ENCODE assay signal across 1 cellular context in the genomic region with DNA sequence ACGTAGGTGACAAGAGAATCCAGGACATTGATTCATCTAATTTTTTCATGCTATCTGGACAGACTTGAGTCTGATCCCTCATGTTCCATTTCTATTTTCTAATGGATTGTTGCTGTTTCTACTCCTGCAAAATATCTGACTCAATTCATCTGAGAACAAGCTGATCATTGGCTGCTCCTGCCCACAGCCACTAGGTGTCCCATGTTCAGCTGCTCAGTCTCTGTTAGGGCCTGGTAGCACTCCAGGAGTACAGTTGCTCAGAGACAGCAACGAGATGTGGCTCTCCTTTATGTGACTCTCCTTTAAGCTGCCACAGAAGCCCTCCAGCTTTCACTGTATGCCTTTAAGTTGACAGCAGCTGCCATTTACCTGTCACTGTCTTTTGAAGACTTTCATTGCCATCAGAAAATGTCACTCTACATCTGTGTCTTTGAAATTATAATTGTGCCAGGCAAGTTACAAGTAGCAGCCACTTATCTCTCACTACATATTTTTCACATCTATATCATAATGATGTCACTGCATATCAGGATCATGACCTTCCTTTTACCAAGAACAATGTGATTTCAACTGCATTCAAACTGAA.
TF ChIP-seq lines count a peak whose summit lies in the region.

No MANE protein-coding gene starts in this region.

TF ChIP-seq in H1, 55 proteins besides CTCF, POLR2A, EP300 and RAD21 (continued from another document):
- TF ChIP-seq, protein P1, sequence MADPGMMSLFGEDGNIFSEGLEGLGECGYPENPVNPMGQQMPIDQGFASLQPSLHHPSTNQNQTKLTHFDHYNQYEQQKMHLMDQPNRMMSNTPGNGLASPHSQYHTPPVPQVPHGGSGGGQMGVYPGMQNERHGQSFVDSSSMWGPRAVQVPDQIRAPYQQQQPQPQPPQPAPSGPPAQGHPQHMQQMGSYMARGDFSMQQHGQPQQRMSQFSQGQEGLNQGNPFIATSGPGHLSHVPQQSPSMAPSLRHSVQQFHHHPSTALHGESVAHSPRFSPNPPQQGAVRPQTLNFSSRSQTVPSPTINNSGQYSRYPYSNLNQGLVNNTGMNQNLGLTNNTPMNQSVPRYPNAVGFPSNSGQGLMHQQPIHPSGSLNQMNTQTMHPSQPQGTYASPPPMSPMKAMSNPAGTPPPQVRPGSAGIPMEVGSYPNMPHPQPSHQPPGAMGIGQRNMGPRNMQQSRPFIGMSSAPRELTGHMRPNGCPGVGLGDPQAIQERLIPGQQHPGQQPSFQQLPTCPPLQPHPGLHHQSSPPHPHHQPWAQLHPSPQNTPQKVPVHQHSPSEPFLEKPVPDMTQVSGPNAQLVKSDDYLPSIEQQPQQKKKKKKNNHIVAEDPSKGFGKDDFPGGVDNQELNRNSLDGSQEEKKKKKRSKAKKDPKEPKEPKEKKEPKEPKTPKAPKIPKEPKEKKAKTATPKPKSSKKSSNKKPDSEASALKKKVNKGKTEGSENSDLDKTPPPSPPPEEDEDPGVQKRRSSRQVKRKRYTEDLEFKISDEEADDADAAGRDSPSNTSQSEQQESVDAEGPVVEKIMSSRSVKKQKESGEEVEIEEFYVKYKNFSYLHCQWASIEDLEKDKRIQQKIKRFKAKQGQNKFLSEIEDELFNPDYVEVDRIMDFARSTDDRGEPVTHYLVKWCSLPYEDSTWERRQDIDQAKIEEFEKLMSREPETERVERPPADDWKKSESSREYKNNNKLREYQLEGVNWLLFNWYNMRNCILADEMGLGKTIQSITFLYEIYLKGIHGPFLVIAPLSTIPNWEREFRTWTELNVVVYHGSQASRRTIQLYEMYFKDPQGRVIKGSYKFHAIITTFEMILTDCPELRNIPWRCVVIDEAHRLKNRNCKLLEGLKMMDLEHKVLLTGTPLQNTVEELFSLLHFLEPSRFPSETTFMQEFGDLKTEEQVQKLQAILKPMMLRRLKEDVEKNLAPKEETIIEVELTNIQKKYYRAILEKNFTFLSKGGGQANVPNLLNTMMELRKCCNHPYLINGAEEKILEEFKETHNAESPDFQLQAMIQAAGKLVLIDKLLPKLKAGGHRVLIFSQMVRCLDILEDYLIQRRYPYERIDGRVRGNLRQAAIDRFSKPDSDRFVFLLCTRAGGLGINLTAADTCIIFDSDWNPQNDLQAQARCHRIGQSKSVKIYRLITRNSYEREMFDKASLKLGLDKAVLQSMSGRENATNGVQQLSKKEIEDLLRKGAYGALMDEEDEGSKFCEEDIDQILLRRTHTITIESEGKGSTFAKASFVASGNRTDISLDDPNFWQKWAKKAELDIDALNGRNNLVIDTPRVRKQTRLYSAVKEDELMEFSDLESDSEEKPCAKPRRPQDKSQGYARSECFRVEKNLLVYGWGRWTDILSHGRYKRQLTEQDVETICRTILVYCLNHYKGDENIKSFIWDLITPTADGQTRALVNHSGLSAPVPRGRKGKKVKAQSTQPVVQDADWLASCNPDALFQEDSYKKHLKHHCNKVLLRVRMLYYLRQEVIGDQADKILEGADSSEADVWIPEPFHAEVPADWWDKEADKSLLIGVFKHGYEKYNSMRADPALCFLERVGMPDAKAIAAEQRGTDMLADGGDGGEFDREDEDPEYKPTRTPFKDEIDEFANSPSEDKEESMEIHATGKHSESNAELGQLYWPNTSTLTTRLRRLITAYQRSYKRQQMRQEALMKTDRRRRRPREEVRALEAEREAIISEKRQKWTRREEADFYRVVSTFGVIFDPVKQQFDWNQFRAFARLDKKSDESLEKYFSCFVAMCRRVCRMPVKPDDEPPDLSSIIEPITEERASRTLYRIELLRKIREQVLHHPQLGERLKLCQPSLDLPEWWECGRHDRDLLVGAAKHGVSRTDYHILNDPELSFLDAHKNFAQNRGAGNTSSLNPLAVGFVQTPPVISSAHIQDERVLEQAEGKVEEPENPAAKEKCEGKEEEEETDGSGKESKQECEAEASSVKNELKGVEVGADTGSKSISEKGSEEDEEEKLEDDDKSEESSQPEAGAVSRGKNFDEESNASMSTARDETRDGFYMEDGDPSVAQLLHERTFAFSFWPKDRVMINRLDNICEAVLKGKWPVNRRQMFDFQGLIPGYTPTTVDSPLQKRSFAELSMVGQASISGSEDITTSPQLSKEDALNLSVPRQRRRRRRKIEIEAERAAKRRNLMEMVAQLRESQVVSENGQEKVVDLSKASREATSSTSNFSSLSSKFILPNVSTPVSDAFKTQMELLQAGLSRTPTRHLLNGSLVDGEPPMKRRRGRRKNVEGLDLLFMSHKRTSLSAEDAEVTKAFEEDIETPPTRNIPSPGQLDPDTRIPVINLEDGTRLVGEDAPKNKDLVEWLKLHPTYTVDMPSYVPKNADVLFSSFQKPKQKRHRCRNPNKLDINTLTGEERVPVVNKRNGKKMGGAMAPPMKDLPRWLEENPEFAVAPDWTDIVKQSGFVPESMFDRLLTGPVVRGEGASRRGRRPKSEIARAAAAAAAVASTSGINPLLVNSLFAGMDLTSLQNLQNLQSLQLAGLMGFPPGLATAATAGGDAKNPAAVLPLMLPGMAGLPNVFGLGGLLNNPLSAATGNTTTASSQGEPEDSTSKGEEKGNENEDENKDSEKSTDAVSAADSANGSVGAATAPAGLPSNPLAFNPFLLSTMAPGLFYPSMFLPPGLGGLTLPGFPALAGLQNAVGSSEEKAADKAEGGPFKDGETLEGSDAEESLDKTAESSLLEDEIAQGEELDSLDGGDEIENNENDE (IDR thresholded peaks at IDR 0.05; ENCODE audit: insufficient replicate concordance, low read length) = no peak
TF ChIP-seq in H1: peak in this region for 0.
